21 cellular contexts compared by ENCODE assay signal in the genomic region with DNA sequence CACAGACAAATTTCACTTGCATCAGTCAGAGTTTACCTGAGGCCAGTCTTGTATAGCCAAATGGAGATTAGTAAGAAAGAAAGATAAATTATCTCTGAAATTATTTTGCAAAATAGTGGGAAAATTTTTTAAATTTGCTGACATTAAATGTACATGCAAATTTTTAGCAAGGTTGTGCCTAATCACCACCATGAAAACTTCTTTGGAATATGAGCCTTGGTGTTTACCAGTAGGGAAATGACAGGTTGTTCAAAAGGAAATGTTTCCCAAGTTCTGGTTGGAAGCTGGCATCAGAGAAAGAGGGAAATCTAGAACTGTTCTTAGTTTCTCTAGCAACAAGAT.
"Had no signal": no experiment of that assay in that cellular context is flagged by ENCODE, and none has a peak within 500 bp of the region (broad histone marks: within the 10 kb centered on the region; RNA-seq: fewer than 3 reads in every experiment).

No MANE protein-coding gene starts in this region.

- H3K4me1 ChIP-seq: colonic mucosa, left lung, tibial artery had no signal

- H3K27me3 ChIP-seq: brain microvascular endothelial cell, colonic mucosa, left lung, tibial artery had no signal

- ATAC-seq: activated CD8-positive, alpha-beta T cell treated with anti-CD3 and anti-CD28 coated beads for 36 hours; activated naive CD8-positive, alpha-beta T cell treated with anti-CD3 and anti-CD28 coated beads, Interleukin-2, amount 50 U/mL, for 24 hours; left lung; stimulated activated naive CD8-positive, alpha-beta T cell treated with anti-CD3 and anti-CD28 coated beads, Interleukin-15, Interleukin-2, amounts not matched to agents 100 U/mL and 50 U/mL, for 24 hours had no signal

- H3K4me3 ChIP-seq: colonic mucosa, left lung, tibial artery had no signal

- H3K9me3 ChIP-seq: colonic mucosa, left lung, tibial artery had no signal

- DNase-seq: activated CD4-positive, alpha-beta T cell treated with anti-CD3 and anti-CD28 coated beads, Interleukin-2, amount 10 ng/mL, durations not matched to agents 24 days and 14 days; activated CD8-positive, alpha-beta T cell treated with anti-CD3 and anti-CD28 coated beads for 36 hours; activated naive CD4-positive, alpha-beta T cell treated with Interleukin-2 at 50 U/mL for 16 hours; activated naive CD8-positive, alpha-beta T cell treated with anti-CD3 and anti-CD28 coated beads, Interleukin-2, amount 50 U/mL, for 24 hours; activated T-cell treated with anti-CD3 and anti-CD28 coated beads, Interleukin-2, amount 50 U/mL, for 24 hours; aorta; brain microvascular endothelial cell; colonic mucosa; foreskin melanocyte; glutamatergic neuron; hippocampal formation; islet precursor cell; left lung; occipital lobe; retina; stimulated activated CD4-positive, alpha-beta T cell treated with anti-CD3 and anti-CD28 coated beads, Interleukin-12 subunit alpha, Interleukin-12 subunit beta, amount 100 ng/mL, for 4 hours; stimulated activated CD4-positive, alpha-beta T cell treated with anti-CD3 and anti-CD28 coated beads, Interleukin-1b, Interleukin-23, amount 100 ng/mL, for 48 hours; stimulated activated naive CD8-positive, alpha-beta T cell treated with anti-CD3 and anti-CD28 coated beads, Interleukin-15, Interleukin-2, amounts not matched to agents 100 U/mL and 50 U/mL, for 24 hours; substantia nigra; T-helper 9 cell; tibial artery had no signal

- H3K27ac ChIP-seq: brain microvascular endothelial cell, colonic mucosa, left lung, tibial artery had no signal
